In the genomic region with DNA sequence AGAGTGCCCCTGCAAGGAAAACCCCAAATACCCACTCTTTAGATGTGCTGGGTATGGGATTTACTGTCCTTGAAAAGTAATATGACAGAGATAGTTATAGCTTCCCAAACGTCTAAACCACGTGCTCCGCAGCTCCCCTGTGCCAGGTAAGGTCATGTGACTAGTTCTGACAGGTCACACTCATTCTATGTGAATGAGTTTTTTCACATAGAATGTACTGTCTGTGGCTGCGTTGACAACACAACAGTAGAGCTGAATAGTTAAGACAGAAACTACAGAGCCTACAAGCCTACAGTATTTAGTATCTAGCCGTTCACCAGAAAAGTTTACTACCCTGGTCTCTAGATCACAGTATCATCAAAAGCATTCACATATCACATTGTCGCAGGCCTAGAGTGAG, we compare ENCODE assay signal across 27 cellular contexts.
A peak's percentile ranks its signal among the peaks of the same experiment; 100 is the strongest.
DNase-seq lines count a peak whose midpoint lies in the region; ATAC-seq, FAIRE-seq and TF ChIP-seq lines count a peak whose summit lies in the region.
"Had no signal": no experiment of that assay in that cellular context is flagged by ENCODE, and none has a peak within 500 bp of the region (broad histone marks: within the 10 kb centered on the region; RNA-seq: fewer than 3 reads in every experiment).

No MANE protein-coding gene starts in this region.

- peak overlapping the region in 1 of 2 donors; percentile 11 for H3K4me3 Mint-ChIP-seq in activated T-cell treated with anti-CD3 and anti-CD28 coated beads, Interleukin-2, amount 50 U/mL, for 72 hours
- peak overlapping the region in 1 of 10 donors; percentile 38 for H3K4me3 Mint-ChIP-seq in naive thymus-derived CD8-positive, alpha-beta T cell

- FAIRE-seq in GM12891 (lab: Jason Lieb, UNC) = peak; percentile 20
- FAIRE-seq: HepG2 had no signal

- peak; percentile 14 to 26 for ATAC-seq in activated T-cell treated with anti-CD3 and anti-CD28 coated beads, Interleukin-2, amount 50 U/mL, for 72 hours (replicated peaks in 1 of 2)
- peak; percentile 15 to 23 for ATAC-seq in naive thymus-derived CD8-positive, alpha-beta T cell
- ATAC-seq: HCT116, HepG2 had no signal

- no peaks in the 10 kb centered on the region for H3K27me3 ChIP-seq in Loucy (ENCODE audit: insufficient read depth, low read length, poor library complexity, severe bottlenecking)
- H3K27me3 ChIP-seq in A673 (replicated peaks; ENCODE audit: insufficient read depth, low read depth, low read length, poor library complexity) = peaks cover 50% of the 10 kb centered on the region
- H3K27me3 ChIP-seq: BLaER1 had no signal

- no peaks in the 10 kb centered on the region for H3F3A ChIP-seq in Loucy (ENCODE audit: low read depth)

- H3K27me3 Mint-ChIP-seq in activated T-cell treated with anti-CD3 and anti-CD28 coated beads, Interleukin-2, amount 50 U/mL, for 72 hours (ENCODE audit: low read depth) = no peaks in the 10 kb centered on the region
- H3K27me3 Mint-ChIP-seq in naive thymus-derived CD8-positive, alpha-beta T cell = no peaks in the 10 kb centered on the region
- H3K27me3 Mint-ChIP-seq: CD4-positive, alpha-beta memory T cell had no signal

- TF ChIP-seq POLR2A in GM12891 (IDR thresholded peaks at IDR 0.05; ENCODE audit: low read depth, low read length) = no peak

- no peaks in the 10 kb centered on the region for H3K9me3 ChIP-seq in Loucy (ENCODE audit: insufficient read depth, low read depth, low read length)
- H3K9me3 ChIP-seq in A673 (ENCODE audit: low read depth, low read length, poor library complexity, severe bottlenecking) = no peaks in the 10 kb centered on the region
- H3K9me3 ChIP-seq: BLaER1 had no signal

- POLR2A ChIA-PET in naive thymus-derived CD8-positive, alpha-beta T cell (lab: Charles Lee) = interaction anchor here (0.8 to 2.3 kb wide), 4 partner anchors 9 to 102 kb away, joined by 3 to 8 read pairs (median 4); no protein-coding TSS in a partner anchor
- POLR2A ChIA-PET in A673 (lab: Charles Lee; ENCODE audit: low non-redundant PET) = no interaction called here

- intact Hi-C loops in A673 (cut with micrococcal nuclease; ENCODE audit: unreplicated experiment) = no loop called here

- H3K4me1 ChIP-seq in Loucy (ENCODE audit: insufficient read depth, low read length, poor library complexity, severe bottlenecking) = peaks cover 23% of the 10 kb centered on the region
- H3K4me1 ChIP-seq in A673 (ENCODE audit: insufficient read depth, low read length, poor library complexity, severe bottlenecking) = no peaks in the 10 kb centered on the region
- H3K4me1 ChIP-seq: BLaER1 had no signal

- no TSS peak for BruUV-seq in A673 (replicated peaks; lab: Mats Ljungman, UMichigan)

- peaks cover 79% of the 10 kb centered on the region for H3K4me1 Mint-ChIP-seq in activated T-cell treated with anti-CD3 and anti-CD28 coated beads, Interleukin-2, amount 50 U/mL, for 72 hours (ENCODE audit: low read depth)
- H3K4me1 Mint-ChIP-seq in naive thymus-derived CD8-positive, alpha-beta T cell = peaks cover 23 to 52% (median 44%) of the 10 kb centered on the region in 4 donors

- H3K27ac Mint-ChIP-seq in activated T-cell treated with anti-CD3 and anti-CD28 coated beads, Interleukin-2, amount 50 U/mL, for 72 hours = no peak overlapping the region
- peak overlapping the region in 6 of 10 donors; percentile 30 to 95 (median 40) for H3K27ac Mint-ChIP-seq in naive thymus-derived CD8-positive, alpha-beta T cell

- 0 out of 2 replicates have a peak overlapping the region, but pooled peaks have one; percentile 20 for H2AFZ ChIP-seq in Loucy (ENCODE audit: low read length)
- H2AFZ ChIP-seq: PC-9 had no signal

- DNase-seq in activated T-cell treated with anti-CD3 and anti-CD28 coated beads, Interleukin-2, amount 50 U/mL, for 72 hours = no peak
- DNase-seq in activated T-cell treated with anti-CD3 and anti-CD28 coated beads, Interleukin-2, amount 50 U/mL, for 48 hours = no peak
- DNase-seq in GM12891 (ENCODE audit: insufficient read length, low spot score) (no peak), A673 (ENCODE audit: low spot score) (no peak)
- no peak for DNase-seq in naive thymus-derived CD8-positive, alpha-beta T cell
- DNase-seq in activated CD8-positive, alpha-beta memory T cell treated with anti-CD3 and anti-CD28 coated beads for 24 hours = no peak
- DNase-seq: ACHN; Calu3; CD4-positive, alpha-beta memory T cell; DMS153; GDM1; GOT3; KG1; NCI-H1105; NCI-H146; NCI-H2029; NCI-H226; NCI-H510A treated with DMSO at 0.1 percent for 48 hours; NCI-H748 treated with DMSO at 0.1 percent for 48 hours; PC-9; RPMI8226; SHP77 had no signal

- no peak overlapping the region for H3K4me3 ChIP-seq in Loucy (ENCODE audit: low read length, poor library complexity, severe bottlenecking)
- H3K4me3 ChIP-seq in A673 (ENCODE audit: low read depth, low read length, poor library complexity, severe bottlenecking) = no peak overlapping the region
- H3K4me3 ChIP-seq: BLaER1, PC-9 had no signal

- no peaks in the 10 kb centered on the region for H3K9me2 ChIP-seq in Loucy (replicated peaks; ENCODE audit: low read depth, low read length)

- H3K27ac ChIP-seq in A673 (ENCODE audit: low read depth, low read length, poor library complexity, severe bottlenecking) = no peak overlapping the region
- H3K27ac ChIP-seq: BLaER1, HL-60, PC-9 had no signal

- H3K36me3 Mint-ChIP-seq in activated T-cell treated with anti-CD3 and anti-CD28 coated beads, Interleukin-2, amount 50 U/mL, for 72 hours (ENCODE audit: insufficient read depth in 2 of 2) = peaks cover 0 to 4% of the 10 kb centered on the region in 2 donors
- no peaks in the 10 kb centered on the region for H3K36me3 Mint-ChIP-seq in naive thymus-derived CD8-positive, alpha-beta T cell
- H3K36me3 Mint-ChIP-seq: CD4-positive, alpha-beta memory T cell had no signal

- CTCF ChIA-PET in A673 (lab: Charles Lee) = no interaction called here

- no peaks in the 10 kb centered on the region for H4K20me1 ChIP-seq in Loucy (ENCODE audit: insufficient read depth, low read length, poor library complexity, severe bottlenecking)
- H4K20me1 ChIP-seq: BLaER1 had no signal

- H3K36me3 ChIP-seq in Loucy (ENCODE audit: insufficient read depth, low read length) = no peaks in the 10 kb centered on the region
- no peaks in the 10 kb centered on the region for H3K36me3 ChIP-seq in A673 (ENCODE audit: insufficient read depth, low read length, poor library complexity, severe bottlenecking)
- H3K36me3 ChIP-seq: BLaER1 had no signal

- TF ChIP-seq CTCF in Loucy (conservative IDR thresholded peaks at IDR 0.05; ENCODE audit: low read length) (no peak), A673 (conservative IDR thresholded peaks at IDR 0.05; ENCODE audit: low read depth, low read length) (no peak)

- H3K4me2 ChIP-seq in Loucy (ENCODE audit: low read depth, low read length, poor library complexity, severe bottlenecking) = no peak overlapping the region
- H3K4me2 ChIP-seq: BLaER1, PC-9 had no signal

- H3K9me3 Mint-ChIP-seq in activated T-cell treated with anti-CD3 and anti-CD28 coated beads, Interleukin-2, amount 50 U/mL, for 72 hours = no peaks in the 10 kb centered on the region
- no peaks in the 10 kb centered on the region for H3K9me3 Mint-ChIP-seq in naive thymus-derived CD8-positive, alpha-beta T cell

- no peak overlapping the region for H3K9ac ChIP-seq in Loucy (ENCODE audit: low read depth, low read length, poor library complexity, severe bottlenecking)
- H3K9ac ChIP-seq: BLaER1 had no signal

- H3K79me2 ChIP-seq in Loucy (ENCODE audit: insufficient read depth, low read length) = no peaks in the 10 kb centered on the region

TF ChIP-seq in GM12891, 5 proteins besides CTCF, POLR2A, EP300 and RAD21:
- TF ChIP-seq POU2F2 (IDR thresholded peaks at IDR 0.05; ENCODE audit: low read depth, low read length) = no peak
- TF ChIP-seq SPI1 (IDR thresholded peaks at IDR 0.05; ENCODE audit: low read depth, low read length) = no peak
- TF ChIP-seq TAF1 (IDR thresholded peaks at IDR 0.05; ENCODE audit: low read depth, low read length) = no peak
- no peak for TF ChIP-seq POLR2AphosphoS5 (IDR thresholded peaks at IDR 0.05; ENCODE audit: low read depth, low read length)
- TF ChIP-seq PAX5 (IDR thresholded peaks at IDR 0.05; ENCODE audit: insufficient read depth, low read length, severe bottlenecking) = no peak
